Comparison of ENCODE assay signal across 11 cellular contexts in the genomic region with DNA sequence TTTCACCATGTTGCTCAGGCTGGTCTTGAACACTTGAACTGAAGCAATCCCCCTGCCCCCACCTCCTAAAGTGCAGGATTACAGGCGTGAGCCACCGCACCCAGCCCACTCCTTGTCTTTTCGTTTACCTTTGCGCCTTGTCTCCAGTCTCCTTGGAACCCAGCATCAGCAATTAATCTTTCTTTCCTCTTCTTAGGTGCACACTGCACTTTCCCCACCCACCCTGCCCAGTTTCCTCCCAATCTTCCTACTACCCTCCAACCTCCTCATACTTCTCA. TPM values are rescaled to one million over a fixed set of nuclear protein-coding genes. Genes with fewer than 3 reads are reported as not detected.
DNase-seq lines count a peak whose midpoint lies in the region; ATAC-seq and TF ChIP-seq lines count a peak whose summit lies in the region.
"Had no signal": no experiment of that assay in that cellular context is flagged by ENCODE, and none has a peak within 500 bp of the region (broad histone marks: within the 10 kb centered on the region; RNA-seq: fewer than 3 reads in every experiment).

No MANE protein-coding gene starts in this region.

- H3F3A ChIP-seq in MM.1S (ENCODE audit: insufficient read depth, low read length), result no peaks in the 10 kb centered on the region

- POLR2A ChIA-PET in activated CD8-positive, alpha-beta T cell treated with anti-CD3 and anti-CD28 coated beads for 36 hours (lab: Charles Lee), result interaction anchor here (1.0 kb wide), 1 partner anchor 29 kb away, joined by 3 read pairs; a partner anchor contains a TSS
- POLR2A ChIA-PET in activated CD8-positive, alpha-beta T cell treated with anti-CD3 and anti-CD28 coated beads, Interleukin-2, amount 10 ng/mL, durations not matched to agents 7 days and 5 days (lab: Charles Lee), result interaction anchor here (0.6 kb wide), 1 partner anchor 49 kb away, joined by 3 read pairs; no protein-coding TSS in a partner anchor
- POLR2A ChIA-PET in GM10248 (lab: Yijun Ruan, JAX), result no interaction called here

- H3K79me2 ChIP-seq in MM.1S (ENCODE audit: low read length), result no peaks in the 10 kb centered on the region

- H3K4me1 ChIP-seq in iPS-20b (ENCODE audit: insufficient read depth, low read length), result peaks cover 13% of the 10 kb centered on the region; the same call in 1 of the 2 replicates
- peaks cover 4% of the 10 kb centered on the region; the same call in 1 of the 2 replicates for H3K4me1 ChIP-seq in MM.1S (ENCODE audit: low read length)

- no peaks in the 10 kb centered on the region for H3K9me3 ChIP-seq in WERI-Rb-1 (ENCODE audit: severe bottlenecking)
- no peaks in the 10 kb centered on the region for H3K9me3 ChIP-seq in iPS-20b (ENCODE audit: insufficient read depth, low read depth, low read length)
- no peaks in the 10 kb centered on the region for H3K9me3 ChIP-seq in MM.1S (replicated peaks; ENCODE audit: insufficient read depth, low read length)

- intact Hi-C loops in activated CD8-positive, alpha-beta T cell treated with anti-CD3 and anti-CD28 coated beads for 36 hours (cut with micrococcal nuclease), result no loop called here

- H3K36me3 Mint-ChIP-seq in activated CD8-positive, alpha-beta T cell treated with anti-CD3 and anti-CD28 coated beads for 36 hours (ENCODE audit: low read depth), result peaks cover 12% of the 10 kb centered on the region
- peaks cover 8% of the 10 kb centered on the region for H3K36me3 Mint-ChIP-seq in activated CD8-positive, alpha-beta T cell treated with anti-CD3 and anti-CD28 coated beads, Interleukin-2, amount 10 ng/mL, durations not matched to agents 7 days and 5 days (ENCODE audit: low read depth)
- peaks cover 4 to 6% of the 10 kb centered on the region in 2 donors for H3K36me3 Mint-ChIP-seq in stimulated activated naive B cell treated with anti-CD40 and anti-IgM and Interleukin-4, amounts not matched to agents 10 μg/mL and 1 μg/mL and 100 μg/mL, for 72 hours

- peaks cover 18% of the 10 kb centered on the region for H3K27me3 Mint-ChIP-seq in activated CD8-positive, alpha-beta T cell treated with anti-CD3 and anti-CD28 coated beads for 36 hours
- peaks cover 29% of the 10 kb centered on the region for H3K27me3 Mint-ChIP-seq in activated CD8-positive, alpha-beta T cell treated with anti-CD3 and anti-CD28 coated beads, Interleukin-2, amount 10 ng/mL, durations not matched to agents 7 days and 5 days (ENCODE audit: low read depth)
- peaks cover 19 to 42% of the 10 kb centered on the region in 2 donors for H3K27me3 Mint-ChIP-seq in stimulated activated naive B cell treated with anti-CD40 and anti-IgM and Interleukin-4, amounts not matched to agents 10 μg/mL and 1 μg/mL and 100 μg/mL, for 72 hours

- H3K4me3 ChIP-seq in WERI-Rb-1 (ENCODE audit: low read depth, low read length) (no peak overlapping the region), iPS-20b (ENCODE audit: low read length) (peak overlapping the region; percentile 92), MM.1S (ENCODE audit: low read length) (no peak overlapping the region)

- no peaks in the 10 kb centered on the region for H3K9me3 Mint-ChIP-seq in activated CD8-positive, alpha-beta T cell treated with anti-CD3 and anti-CD28 coated beads for 36 hours
- no peaks in the 10 kb centered on the region for H3K9me3 Mint-ChIP-seq in activated CD8-positive, alpha-beta T cell treated with anti-CD3 and anti-CD28 coated beads, Interleukin-2, amount 10 ng/mL, durations not matched to agents 7 days and 5 days (ENCODE audit: insufficient read depth)
- H3K9me3 Mint-ChIP-seq in stimulated activated naive B cell treated with anti-CD40 and anti-IgM and Interleukin-4, amounts not matched to agents 10 μg/mL and 1 μg/mL and 100 μg/mL, for 72 hours, result no peaks in the 10 kb centered on the region
- H3K9me3 Mint-ChIP-seq: IgD-negative memory B cell had no signal

- no peak for ATAC-seq in activated CD8-positive, alpha-beta T cell treated with anti-CD3 and anti-CD28 coated beads for 36 hours
- no peak for ATAC-seq in activated CD8-positive, alpha-beta T cell treated with anti-CD3 and anti-CD28 coated beads, Interleukin-2, amount 10 ng/mL, durations not matched to agents 7 days and 5 days
- ATAC-seq in stimulated activated naive B cell treated with anti-CD40 and anti-IgM and Interleukin-4, amounts not matched to agents 10 μg/mL and 1 μg/mL and 100 μg/mL, for 72 hours (replicated peaks), result no peak

- H3K9me2 ChIP-seq in MM.1S (replicated peaks; ENCODE audit: insufficient read depth, low read length), result no peaks in the 10 kb centered on the region

- DNase-seq in activated CD8-positive, alpha-beta T cell treated with anti-CD3 and anti-CD28 coated beads for 36 hours, result peak; percentile 14
- DNase-seq in activated CD8-positive, alpha-beta T cell treated with anti-CD3 and anti-CD28 coated beads, Interleukin-2, amount 10 ng/mL, durations not matched to agents 7 days and 5 days, result no peak
- no peak for DNase-seq in WERI-Rb-1
- no peak for DNase-seq in stimulated activated naive B cell treated with anti-CD40 and anti-IgM and Interleukin-4, amounts not matched to agents 10 μg/mL and 1 μg/mL and 100 μg/mL, for 72 hours
- no peak for DNase-seq in GM10248 (ENCODE audit: extremely low spot score)
- no peak for DNase-seq in MM.1S
- no peak for DNase-seq in NCI-H774 (lab: John Stamatoyannopoulos, UW)
- DNase-seq: cortex of kidney, NCI-H226 had no signal

- H3K27ac ChIP-seq in WERI-Rb-1 (peak overlapping the region; percentile 42), iPS-20b (ENCODE audit: low read length) (peak overlapping the region; percentile 11), MM.1S (ENCODE audit: low read length) (no peak overlapping the region)

- H3K36me3 ChIP-seq in WERI-Rb-1 (peaks cover 10% of the 10 kb centered on the region), iPS-20b (ENCODE audit: insufficient read depth, low read depth, low read length) (peaks cover 16% of the 10 kb centered on the region), MM.1S (replicated peaks; ENCODE audit: insufficient read depth, low read length) (no peaks in the 10 kb centered on the region)

- no peak overlapping the region for H2AFZ ChIP-seq in MM.1S (ENCODE audit: low read length)

- H4K20me1 ChIP-seq in MM.1S (ENCODE audit: insufficient read depth, low read length), result no peaks in the 10 kb centered on the region

- H3K27ac Mint-ChIP-seq in activated CD8-positive, alpha-beta T cell treated with anti-CD3 and anti-CD28 coated beads for 36 hours, result no peak overlapping the region
- no peak overlapping the region for H3K27ac Mint-ChIP-seq in activated CD8-positive, alpha-beta T cell treated with anti-CD3 and anti-CD28 coated beads, Interleukin-2, amount 10 ng/mL, durations not matched to agents 7 days and 5 days
- H3K27ac Mint-ChIP-seq in stimulated activated naive B cell treated with anti-CD40 and anti-IgM and Interleukin-4, amounts not matched to agents 10 μg/mL and 1 μg/mL and 100 μg/mL, for 72 hours, result no peak overlapping the region

- no peaks in the 10 kb centered on the region for H3K27me3 ChIP-seq in WERI-Rb-1 (ENCODE audit: insufficient read depth, low read depth, severe bottlenecking)
- peaks cover 44% of the 10 kb centered on the region for H3K27me3 ChIP-seq in iPS-20b (ENCODE audit: insufficient read depth, low read length)
- H3K27me3 ChIP-seq in MM.1S (replicated peaks; ENCODE audit: insufficient read depth, low read length), result peaks cover 72% of the 10 kb centered on the region

- no peak overlapping the region for H3K4me2 ChIP-seq in MM.1S (ENCODE audit: low read depth, low read length)

- CTCF ChIA-PET in activated CD8-positive, alpha-beta T cell treated with anti-CD3 and anti-CD28 coated beads for 36 hours (lab: Charles Lee), result no interaction called here
- CTCF ChIA-PET in activated CD8-positive, alpha-beta T cell treated with anti-CD3 and anti-CD28 coated beads, Interleukin-2, amount 10 ng/mL, durations not matched to agents 7 days and 5 days (lab: Charles Lee), result interaction anchor here (1.6 kb wide), 1 partner anchor 33 kb away, joined by 4 read pairs; no protein-coding TSS in a partner anchor
- CTCF ChIA-PET in GM10248 (lab: Yijun Ruan, JAX), result interaction anchor here (2.3 kb wide), 1 partner anchor 32 kb away, joined by 9 read pairs; no protein-coding TSS in a partner anchor

- peaks cover 33% of the 10 kb centered on the region for H3K4me1 Mint-ChIP-seq in activated CD8-positive, alpha-beta T cell treated with anti-CD3 and anti-CD28 coated beads for 36 hours (ENCODE audit: low read depth)
- H3K4me1 Mint-ChIP-seq in activated CD8-positive, alpha-beta T cell treated with anti-CD3 and anti-CD28 coated beads, Interleukin-2, amount 10 ng/mL, durations not matched to agents 7 days and 5 days (ENCODE audit: low read depth), result peaks cover 26% of the 10 kb centered on the region
- peaks cover 15 to 40% of the 10 kb centered on the region in 2 donors for H3K4me1 Mint-ChIP-seq in stimulated activated naive B cell treated with anti-CD40 and anti-IgM and Interleukin-4, amounts not matched to agents 10 μg/mL and 1 μg/mL and 100 μg/mL, for 72 hours

- peak overlapping the region; percentile 87; the same call in 1 of the 2 replicates for H3K9ac ChIP-seq in iPS-20b (ENCODE audit: low read depth, low read length)
- H3K9ac ChIP-seq in MM.1S (ENCODE audit: low read length), result no peak overlapping the region

- H3K4me3 Mint-ChIP-seq in activated CD8-positive, alpha-beta T cell treated with anti-CD3 and anti-CD28 coated beads for 36 hours, result no peak overlapping the region
- H3K4me3 Mint-ChIP-seq in activated CD8-positive, alpha-beta T cell treated with anti-CD3 and anti-CD28 coated beads, Interleukin-2, amount 10 ng/mL, durations not matched to agents 7 days and 5 days, result no peak overlapping the region
- peak overlapping the region; percentile 69 to 73 for H3K4me3 Mint-ChIP-seq in stimulated activated naive B cell treated with anti-CD40 and anti-IgM and Interleukin-4, amounts not matched to agents 10 μg/mL and 1 μg/mL and 100 μg/mL, for 72 hours

- no peak for TF ChIP-seq CTCF in activated CD8-positive, alpha-beta T cell treated with anti-CD3 and anti-CD28 coated beads for 36 hours (IDR thresholded peaks at IDR 0.05)
- TF ChIP-seq CTCF in WERI-Rb-1 (IDR thresholded peaks at IDR 0.05; ENCODE audit: low read depth, low read length) (no peak), GM10248 (IDR thresholded peaks at IDR 0.05; ENCODE audit: control extremely low read depth, extremely low read depth, low read depth, missing control alignments) (no peak), MM.1S (IDR thresholded peaks at IDR 0.05; ENCODE audit: low read length) (no peak)

RNA-seq across cellular contexts. Expression of a gene that starts 1.5 kb away (rescaled TPM):
- total RNA-seq in activated CD8-positive, alpha-beta T cell treated with anti-CD3 and anti-CD28 coated beads for 36 hours, result 1 to 10 TPM; 1.5 to 1.7 TPM
- total RNA-seq in activated CD8-positive, alpha-beta T cell treated with anti-CD3 and anti-CD28 coated beads, Interleukin-2, amount 10 ng/mL, durations not matched to agents 7 days and 5 days, result 1 to 10 TPM; 1.1 to 1.3 TPM

RNA-seq across cellular contexts. Expression of a gene that starts 11.7 kb away (rescaled TPM):
- total RNA-seq in activated CD8-positive, alpha-beta T cell treated with anti-CD3 and anti-CD28 coated beads for 36 hours, result 10 to 100 TPM; 80.2 to 85.4 TPM
- total RNA-seq in activated CD8-positive, alpha-beta T cell treated with anti-CD3 and anti-CD28 coated beads, Interleukin-2, amount 10 ng/mL, durations not matched to agents 7 days and 5 days, result 10 to 100 TPM; 63.5 to 66.1 TPM

RNA-seq across cellular contexts. Expression of a gene that starts 12.2 kb away (rescaled TPM):
- 100 to 1,000 TPM; 159 to 160 TPM for total RNA-seq in activated CD8-positive, alpha-beta T cell treated with anti-CD3 and anti-CD28 coated beads for 36 hours
- total RNA-seq in activated CD8-positive, alpha-beta T cell treated with anti-CD3 and anti-CD28 coated beads, Interleukin-2, amount 10 ng/mL, durations not matched to agents 7 days and 5 days, result 100 to 1,000 TPM; 171 to 186 TPM

RNA-seq across cellular contexts. Expression of a gene that starts 17.8 kb away (rescaled TPM):
- total RNA-seq in activated CD8-positive, alpha-beta T cell treated with anti-CD3 and anti-CD28 coated beads for 36 hours, result under 1 TPM; 0.07 to 0.25 TPM
- not detected for total RNA-seq in activated CD8-positive, alpha-beta T cell treated with anti-CD3 and anti-CD28 coated beads, Interleukin-2, amount 10 ng/mL, durations not matched to agents 7 days and 5 days

RNA-seq across cellular contexts. Expression of a gene that starts 21.5 kb away (rescaled TPM):
- 100 to 1,000 TPM; 104 to 118 TPM for total RNA-seq in activated CD8-positive, alpha-beta T cell treated with anti-CD3 and anti-CD28 coated beads for 36 hours
- 100 to 1,000 TPM; 203 to 227 TPM for total RNA-seq in activated CD8-positive, alpha-beta T cell treated with anti-CD3 and anti-CD28 coated beads, Interleukin-2, amount 10 ng/mL, durations not matched to agents 7 days and 5 days

Comparison
In these comparisons a context has a peak if more than half of its experiments do, and no peak if none do; other contexts are left out.
1. H3K4me3 Mint-ChIP-seq: peak in stimulated activated naive B cell treated with anti-CD40 and anti-IgM and Interleukin-4, amounts not matched to agents 10 μg/mL and 1 μg/mL and 100 μg/mL, for 72 hours (2 of 2); none in activated CD8-positive, alpha-beta T cell treated with anti-CD3 and anti-CD28 coated beads for 36 hours (single experiment) and activated CD8-positive, alpha-beta T cell treated with anti-CD3 and anti-CD28 coated beads, Interleukin-2, amount 10 ng/mL, durations not matched to agents 7 days and 5 days (single experiment).